ENCODE assay signal across 8 cellular contexts in the genomic region with DNA sequence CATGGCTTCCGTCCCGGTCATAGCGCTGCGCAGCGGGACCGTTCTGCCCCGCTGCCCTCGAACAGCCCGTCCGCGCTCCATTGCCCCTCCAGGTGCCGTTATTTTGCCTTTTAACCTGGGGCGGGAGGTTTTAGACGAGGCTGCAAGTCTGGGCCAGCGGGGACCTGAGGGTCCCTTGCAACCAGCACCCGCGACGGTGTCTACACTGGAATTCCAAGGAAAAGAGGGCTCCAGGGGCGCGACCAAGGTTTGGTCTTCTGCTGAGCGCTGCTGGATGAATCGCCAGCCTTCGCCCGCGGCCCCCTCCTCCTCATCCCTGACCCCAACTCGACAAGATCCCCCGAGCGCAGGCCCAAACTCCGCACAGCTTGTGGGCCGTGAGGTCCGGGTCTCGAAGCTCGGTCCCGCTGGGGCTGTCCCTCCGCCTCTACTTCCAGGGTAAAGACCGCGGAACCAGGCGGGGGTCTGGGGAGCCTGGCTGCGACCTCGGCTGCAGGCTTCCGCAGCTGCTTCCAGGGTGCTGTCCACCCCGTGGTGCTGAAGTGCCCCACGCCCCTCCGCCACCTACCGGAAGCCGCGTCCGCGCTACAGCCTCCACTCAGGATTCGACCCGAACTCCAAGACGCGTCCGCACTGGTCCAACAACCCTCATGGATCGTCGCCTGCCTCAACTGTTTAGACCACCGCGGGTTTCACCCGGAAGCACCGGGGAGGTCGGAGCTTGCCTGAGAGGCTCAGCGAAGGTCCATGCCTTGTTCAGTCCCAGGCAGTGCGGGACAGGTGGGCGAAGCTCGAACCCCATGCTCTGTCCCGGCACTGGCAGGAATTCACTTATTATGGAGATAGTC. TPM values are rescaled to one million over a fixed set of nuclear protein-coding genes. Genes with fewer than 3 reads are reported as not detected.
A peak's percentile ranks its signal among the peaks of the same experiment; 100 is the strongest.
DNase-seq lines count a peak whose midpoint lies in the region; ATAC-seq and TF ChIP-seq lines count a peak whose summit lies in the region.

No MANE protein-coding gene starts in this region.

- H3K9me3 ChIP-seq in fibroblast of lung (ENCODE audit: control insufficient read depth, insufficient read depth, low read depth, low read length) (no peaks in the 10 kb centered on the region), stomach (no peaks in the 10 kb centered on the region)

- no peak overlapping the region for H3K9ac ChIP-seq in fibroblast of lung (ENCODE audit: insufficient read depth, low read length)

- no peak overlapping the region for H3K27ac Mint-ChIP-seq in nephron progenitor cell

- intact Hi-C loops in stomach (cut with DNase I; ENCODE audit: low total_unique reads): loop anchor here (10.0 kb wide), 1 partner anchor 295 kb away; no protein-coding TSS in a partner anchor

- H3K36me3 Mint-ChIP-seq in nephron progenitor cell (ENCODE audit: low read depth): no peaks in the 10 kb centered on the region

- H3K36me3 ChIP-seq in fibroblast of lung (ENCODE audit: control insufficient read depth, insufficient read depth, low read length) (no peaks in the 10 kb centered on the region), stomach (no peaks in the 10 kb centered on the region)

- peak overlapping the region; percentile 38 for H3K4me3 Mint-ChIP-seq in nephron progenitor cell

- H4K20me1 ChIP-seq in fibroblast of lung (ENCODE audit: control insufficient read depth, extremely low read depth, insufficient read depth, low read length): no peaks in the 10 kb centered on the region

- H2AFZ ChIP-seq in fibroblast of lung (ENCODE audit: low read length): no peak overlapping the region

- H3K79me2 ChIP-seq in fibroblast of lung (ENCODE audit: control insufficient read depth, insufficient read depth, low read length): no peaks in the 10 kb centered on the region

- TF ChIP-seq CTCF in AG09309 (IDR thresholded peaks at IDR 0.05; ENCODE audit: control insufficient read depth, insufficient read depth, low read depth, low read length, missing control alignments): peak; percentile 85
- peak; percentile 65 to 79 for TF ChIP-seq CTCF in fibroblast of lung (conservative IDR thresholded peaks at IDR 0.05 in 1 of 2, IDR thresholded peaks at IDR 0.05 in 1 of 2; ENCODE audit: low read depth in 1 of 2, low read length in 2 of 2)
- peak; percentile 16 for TF ChIP-seq CTCF in nephron progenitor cell (IDR thresholded peaks at IDR 0.05)
- TF ChIP-seq CTCF in stomach (IDR thresholded peaks at IDR 0.05): peak in 5 of 7 experiments; percentile 14 to 52 (median 40)

- WGBS in stomach, 5 donors: 8 to 13% (median 9%) methylated on average over 40 to 66 of the region's 66 CpGs

- H3K9me3 Mint-ChIP-seq in nephron progenitor cell: peaks cover 4% of the 10 kb centered on the region

- TF ChIP-seq POLR2A in stomach (IDR thresholded peaks at IDR 0.05): no peak

- peaks cover 22% of the 10 kb centered on the region for H3K4me1 Mint-ChIP-seq in nephron progenitor cell

- no peak for TF ChIP-seq EP300 in stomach (IDR thresholded peaks at IDR 0.05)

- peaks cover 100% of the 10 kb centered on the region for H3K27me3 Mint-ChIP-seq in nephron progenitor cell (ENCODE audit: low read depth, poor library complexity)

- H3K4me3 ChIP-seq in AG09309 (ENCODE audit: control insufficient read depth, low read depth, low read length): no peak overlapping the region; the same call in 1 of the 2 replicates
- no peak overlapping the region for H3K4me3 ChIP-seq in fibroblast of lung (replicated peaks in 1 of 4; ENCODE audit: control extremely low read depth in 1 of 4, insufficient read depth in 1 of 4, low read depth in 3 of 4, low read length in 4 of 4)
- peak overlapping the region in 2 of 4 donors; percentile 22 to 32 for H3K4me3 ChIP-seq in stomach

- H3K27ac ChIP-seq in fibroblast of lung (ENCODE audit: insufficient read depth, low read length): no peak overlapping the region
- H3K27ac ChIP-seq in stomach: no peak overlapping the region

- H3K4me2 ChIP-seq in fibroblast of lung (ENCODE audit: extremely low read depth, insufficient read depth, low read length): peak overlapping the region; percentile 46

- no peak for ATAC-seq in GM21447 (IDR thresholded peaks at IDR 0.05; ENCODE audit: unreplicated experiment)

- H3K27me3 ChIP-seq in fibroblast of lung (ENCODE audit: control insufficient read depth, insufficient read depth, low read length) (peaks cover 45% of the 10 kb centered on the region), stomach (peaks cover 13 to 64% (median 39%) of the 10 kb centered on the region in 3 donors)

- no peak for DNase-seq in AG09309 (ENCODE audit: low read depth)
- DNase-seq in LHCN-M2 (ENCODE audit: low read depth): peak; percentile 37
- DNase-seq in activated T-cell treated with anti-CD3 and anti-CD28 coated beads for 4 hours: peak; percentile 30
- peak; percentile 63 to 67 for DNase-seq in fibroblast of lung (ENCODE audit: low read depth in 2 of 2)
- DNase-seq in nephron progenitor cell: peak; percentile 94
- DNase-seq in stomach: peak; percentile 79
- no peak for DNase-seq in SW 1271 (lab: John Stamatoyannopoulos, UW)

- H3K4me1 ChIP-seq in fibroblast of lung (ENCODE audit: control insufficient read depth, extremely low read depth, insufficient read depth, low read length) (peaks cover 8% of the 10 kb centered on the region), stomach (peaks cover 38 to 60% (median 50%) of the 10 kb centered on the region in 4 donors)

RNA-seq across cellular contexts. Expression of a gene that starts 10.1 kb away (rescaled TPM):
- total RNA-seq in LHCN-M2 (2014; rRNA removed) (not detected in 2 replicates), fibroblast of lung (under 0.01 TPM in 1 of 2 replicates, not detected in the other), stomach (10 to 100 TPM in 1 of 5 donors, under 1 TPM in 1, not detected in 3; 0.92 to 30.1 TPM)
- polyA plus RNA-seq in LHCN-M2 (2012): not detected
- polyA plus RNA-seq in fibroblast of lung (not detected in 2 replicates), stomach (1 to 10 TPM in 2 of 3 donors, under 1 TPM in 1; 0.87 to 4.7 (median 3.0) TPM)
- not detected in 2 replicates for polyA plus RNA-seq in fibroblast of lung (2012)
- polyA minus RNA-seq in fibroblast of lung (ENCODE audit: low replicate concordance): not detected in 2 replicates

Comparison
In these comparisons a context has a peak if more than half of its experiments do, and no peak if none do; other contexts are left out.
1. DNase-seq: peak in LHCN-M2 (single experiment), activated T-cell treated with anti-CD3 and anti-CD28 coated beads for 4 hours (single experiment), fibroblast of lung (2 of 2), nephron progenitor cell (single experiment) and stomach (single experiment); none in AG09309 (single experiment) and SW 1271 (0 of 2).
2. CTCF ChIP-seq: peak in every context shown above with its lines; median percentile 85 in AG09309; 72 in fibroblast of lung; 40 in stomach; 16 in nephron progenitor cell.